16 cellular contexts compared by ENCODE assay signal in the genomic region with DNA sequence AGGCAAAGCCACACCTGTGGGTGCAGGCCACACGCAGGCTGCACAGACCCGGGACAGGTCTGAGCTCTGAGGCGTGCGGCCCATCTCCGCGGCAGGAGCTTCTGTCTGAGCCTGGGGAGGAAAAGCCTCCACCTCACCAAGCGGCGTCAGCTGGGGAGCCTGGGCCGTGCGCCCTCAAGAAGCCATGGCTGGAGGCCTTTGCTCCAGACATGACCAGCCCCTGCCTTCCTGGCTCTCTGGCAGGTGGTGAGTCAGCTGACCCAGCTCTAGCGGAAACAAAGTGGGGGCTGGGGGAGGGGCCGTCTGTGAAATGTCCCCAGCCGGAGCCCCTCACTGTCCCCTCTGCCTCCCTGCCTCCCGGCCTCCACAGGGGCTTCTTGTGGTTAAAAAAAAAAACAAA. TPM values are rescaled to one million over a fixed set of nuclear protein-coding genes. Genes with fewer than 3 reads are reported as not detected.
A peak's percentile ranks its signal among the peaks of the same experiment; 100 is the strongest.
DNase-seq lines count a peak whose midpoint lies in the region; ATAC-seq and TF ChIP-seq lines count a peak whose summit lies in the region.
"Had no signal": no experiment of that assay in that cellular context is flagged by ENCODE, and none has a peak within 500 bp of the region (broad histone marks: within the 10 kb centered on the region; RNA-seq: fewer than 3 reads in every experiment).

No MANE protein-coding gene starts in this region.

- H3K27me3 ChIP-seq in SJCRH30: no peaks in the 10 kb centered on the region
- H3K27me3 ChIP-seq in endodermal cell (ENCODE audit: control insufficient read depth, insufficient read depth, low read length, poor library complexity, severe bottlenecking): no peaks in the 10 kb centered on the region
- H3K27me3 ChIP-seq in trophoblast cell (ENCODE audit: insufficient read depth, low read length): no peaks in the 10 kb centered on the region
- H3K27me3 ChIP-seq in smooth muscle cell (ENCODE audit: low read depth): no peaks in the 10 kb centered on the region

- peak overlapping the region; percentile 31 for H4K91ac ChIP-seq in trophoblast cell (ENCODE audit: low read depth, low read length)

- H3K4me2 ChIP-seq in trophoblast cell (ENCODE audit: low read length) (no peak overlapping the region), smooth muscle cell (no peak overlapping the region)

- H3K18ac ChIP-seq in trophoblast cell (ENCODE audit: low read length): no peak overlapping the region

- no peak for ATAC-seq in HG02840 (IDR thresholded peaks at IDR 0.05; ENCODE audit: low FRiP score, unreplicated experiment)
- ATAC-seq: K562, Panc1, Right ventricle myocardium inferior had no signal

- H3K9me3 Mint-ChIP-seq in endodermal cell: peaks cover 2% of the 10 kb centered on the region
- H3K9me3 Mint-ChIP-seq in activated T-cell treated with anti-CD3 and anti-CD28 coated beads, Interleukin-2, amount 50 U/mL, for 24 hours: no peaks in the 10 kb centered on the region

- H3K4me3 Mint-ChIP-seq in endodermal cell: no peak overlapping the region
- H3K4me3 Mint-ChIP-seq in activated T-cell treated with anti-CD3 and anti-CD28 coated beads, Interleukin-2, amount 50 U/mL, for 24 hours: no peak overlapping the region

- H2BK5ac ChIP-seq in trophoblast cell (ENCODE audit: low read depth, low read length, poor library complexity): no peak overlapping the region

- H2AFZ ChIP-seq in trophoblast cell (ENCODE audit: insufficient read depth, low read length, poor library complexity): no peak overlapping the region
- no peak overlapping the region for H2AFZ ChIP-seq in smooth muscle cell (ENCODE audit: low read depth)
- H2AFZ ChIP-seq: GM23248 had no signal

- DNase-seq in COLO668 (lab: John Stamatoyannopoulos, UW; ENCODE audit: unreplicated experiment) (peak; percentile 47), SJCRH30 (peak; percentile 46 to 64), endodermal cell (no peak), trophoblast cell (no peak), smooth muscle cell (lab: John Stamatoyannopoulos, UW; ENCODE audit: unreplicated experiment) (no peak), glomerular visceral epithelial cell (ENCODE audit: extremely low spot score) (no peak)
- no peak for DNase-seq in activated T-cell treated with anti-CD3 and anti-CD28 coated beads, Interleukin-2, amount 50 U/mL, for 24 hours
- DNase-seq: DMS79, GM23248, NCI-H1048, NCI-H1694, NCI-H345 had no signal

- no peaks in the 10 kb centered on the region for H3K9me3 ChIP-seq in SJCRH30 (replicated peaks)
- no peaks in the 10 kb centered on the region for H3K9me3 ChIP-seq in endodermal cell (ENCODE audit: control insufficient read depth, low read length)
- peaks cover 4% of the 10 kb centered on the region for H3K9me3 ChIP-seq in trophoblast cell (ENCODE audit: insufficient read depth, low read depth, low read length)
- H3K9me3 ChIP-seq in smooth muscle cell (replicated peaks; ENCODE audit: low read depth): no peaks in the 10 kb centered on the region

- no peak overlapping the region for H3K14ac ChIP-seq in trophoblast cell (ENCODE audit: low read length)

- no peak overlapping the region for H2BK12ac ChIP-seq in trophoblast cell (ENCODE audit: low read length)

- no peak overlapping the region for H3K9ac ChIP-seq in endodermal cell (ENCODE audit: extremely low read depth, low read length, poor library complexity, severe bottlenecking)
- no peak overlapping the region for H3K9ac ChIP-seq in trophoblast cell (ENCODE audit: low read length)
- H3K9ac ChIP-seq in smooth muscle cell (ENCODE audit: low read depth): no peak overlapping the region
- H3K9ac ChIP-seq: GM23248 had no signal

- no peak overlapping the region for H2BK120ac ChIP-seq in trophoblast cell (ENCODE audit: insufficient read depth, low read length, poor library complexity)

- peaks cover 6% of the 10 kb centered on the region for H3K79me1 ChIP-seq in trophoblast cell (ENCODE audit: low read length)

- H4K8ac ChIP-seq in trophoblast cell (ENCODE audit: low read depth, low read length): no peak overlapping the region

- H3K36me3 ChIP-seq in SJCRH30: no peaks in the 10 kb centered on the region
- peaks cover 15% of the 10 kb centered on the region for H3K36me3 ChIP-seq in endodermal cell (ENCODE audit: control insufficient read depth, insufficient read depth, low read length)
- H3K36me3 ChIP-seq in trophoblast cell (ENCODE audit: control insufficient read depth in 1 of 2, insufficient read depth in 2 of 2, low read length in 2 of 2): peaks cover 4 to 13% of the 10 kb centered on the region in 2 experiments
- no peaks in the 10 kb centered on the region for H3K36me3 ChIP-seq in smooth muscle cell (ENCODE audit: low read depth)

- H3K4me1 Mint-ChIP-seq in endodermal cell: no peaks in the 10 kb centered on the region
- peaks cover 34% of the 10 kb centered on the region for H3K4me1 Mint-ChIP-seq in activated T-cell treated with anti-CD3 and anti-CD28 coated beads, Interleukin-2, amount 50 U/mL, for 24 hours (ENCODE audit: low read depth)

- H3F3A ChIP-seq in smooth muscle cell (ENCODE audit: low read depth): no peaks in the 10 kb centered on the region

- peaks cover 14% of the 10 kb centered on the region for H3K36me3 Mint-ChIP-seq in endodermal cell (ENCODE audit: low read depth)
- peaks cover 22% of the 10 kb centered on the region for H3K36me3 Mint-ChIP-seq in activated T-cell treated with anti-CD3 and anti-CD28 coated beads, Interleukin-2, amount 50 U/mL, for 24 hours (ENCODE audit: low read depth)

- peaks cover 89% of the 10 kb centered on the region for H4K20me1 ChIP-seq in smooth muscle cell (ENCODE audit: low read depth)

- H3K79me2 ChIP-seq in trophoblast cell (ENCODE audit: control insufficient read depth, insufficient read depth, low read length, poor library complexity) (peaks cover 3% of the 10 kb centered on the region), smooth muscle cell (ENCODE audit: low read depth) (no peaks in the 10 kb centered on the region)

- no peak overlapping the region for H4K12ac ChIP-seq in trophoblast cell (ENCODE audit: low read depth, low read length)

- peak overlapping the region; percentile 64 for H3K27ac ChIP-seq in SJCRH30
- peak overlapping the region; percentile 88 for H3K27ac ChIP-seq in endodermal cell (ENCODE audit: low read depth, low read length)
- peak overlapping the region; percentile 1 for H3K27ac ChIP-seq in trophoblast cell (ENCODE audit: low read depth, low read length)
- no peak overlapping the region for H3K27ac ChIP-seq in smooth muscle cell (ENCODE audit: low read depth)
- H3K27ac ChIP-seq: GM23248 had no signal

- H3K23ac ChIP-seq in trophoblast cell (ENCODE audit: low read length): no peak overlapping the region

- TF ChIP-seq CTCF in endodermal cell (conservative IDR thresholded peaks at IDR 0.05) (no peak), smooth muscle cell (IDR thresholded peaks at IDR 0.05; ENCODE audit: borderline replicate concordance, insufficient read depth, poor library complexity, severe bottlenecking) (no peak)

- H3K4me3 ChIP-seq in SJCRH30: peak overlapping the region; percentile 41
- H3K4me3 ChIP-seq in endodermal cell (ENCODE audit: low read length): no peak overlapping the region
- H3K4me3 ChIP-seq in trophoblast cell (ENCODE audit: low read depth, low read length): no peak overlapping the region
- H3K4me3 ChIP-seq in smooth muscle cell: no peak overlapping the region
- H3K4me3 ChIP-seq: GM23248, K562 had no signal

- no peak overlapping the region for H3K4ac ChIP-seq in trophoblast cell (ENCODE audit: low read depth, low read length)

- WGBS in endodermal cell (ENCODE audit: insufficient coverage in 1 of 2, insufficient read length in 1 of 2), 2 experiments: 91 to 92% methylated on average over 7 to 14 of the region's 14 CpGs
- no CpG with 5 or more reads among the region's 14 CpGs for WGBS in trophoblast cell (ENCODE audit: extremely low coverage, insufficient coverage, insufficient read length)
- WGBS in smooth muscle cell (ENCODE audit: low lambda C conversion rate): 78% methylated on average over 14 of the region's 14 CpGs

- no peaks in the 10 kb centered on the region for H3K27me3 Mint-ChIP-seq in endodermal cell (ENCODE audit: insufficient read depth)
- H3K27me3 Mint-ChIP-seq in activated T-cell treated with anti-CD3 and anti-CD28 coated beads, Interleukin-2, amount 50 U/mL, for 24 hours: no peaks in the 10 kb centered on the region

- H3K27ac Mint-ChIP-seq in endodermal cell: no peak overlapping the region
- no peak overlapping the region for H3K27ac Mint-ChIP-seq in activated T-cell treated with anti-CD3 and anti-CD28 coated beads, Interleukin-2, amount 50 U/mL, for 24 hours

- no peak overlapping the region for H2AK5ac ChIP-seq in trophoblast cell (ENCODE audit: low read length)

- peaks cover 12% of the 10 kb centered on the region; the same call in 1 of the 2 replicates for H3K4me1 ChIP-seq in SJCRH30
- H3K4me1 ChIP-seq in endodermal cell (ENCODE audit: control insufficient read depth, insufficient read depth, low read length): peaks cover 3% of the 10 kb centered on the region
- H3K4me1 ChIP-seq in trophoblast cell (ENCODE audit: control insufficient read depth in 1 of 2, insufficient read depth in 2 of 2, low read length in 2 of 2): peaks cover 28 to 31% of the 10 kb centered on the region in 2 experiments
- no peaks in the 10 kb centered on the region for H3K4me1 ChIP-seq in smooth muscle cell (ENCODE audit: low read depth)

RNA-seq across cellular contexts. Expression of a gene that starts 12.5 kb away (rescaled TPM):
- 0.15 TPM in 1 of 2 replicates, not detected in the other for total RNA-seq in SJCRH30 (2014; rRNA removed; shearing (Covaris generic))
- under 1 TPM; 0.35 to 0.51 TPM for total RNA-seq in endodermal cell
- 1.1 TPM for polyA plus RNA-seq in endodermal cell (2013, experiment 1 of 2)
- polyA plus RNA-seq in endodermal cell (2013, experiment 2 of 2): 0.91 TPM
- polyA plus RNA-seq in trophoblast cell (2013): 5.2 and 5.3 TPM in 2 replicates
- 0.67 and 1.3 TPM in 2 replicates for total RNA-seq in smooth muscle cell
- 2.3 and 4.0 TPM in 2 replicates for polyA plus RNA-seq in smooth muscle cell

RNA-seq across cellular contexts. Expression of a gene that starts 56.0 kb away (rescaled TPM):
- 0.93 and 2.1 TPM in 2 replicates for total RNA-seq in SJCRH30 (2014; rRNA removed; shearing (Covaris generic))
- total RNA-seq in endodermal cell (under 1 TPM; 0.66 to 0.75 TPM), smooth muscle cell (1.8 and 3.6 TPM in 2 replicates)
- polyA plus RNA-seq in endodermal cell (2013, experiment 1 of 2): 1.1 TPM
- 1.7 TPM for polyA plus RNA-seq in endodermal cell (2013, experiment 2 of 2)
- polyA plus RNA-seq in trophoblast cell (2013): 5.6 and 6.0 TPM in 2 replicates
- polyA plus RNA-seq in smooth muscle cell: 2.2 and 3.8 TPM in 2 replicates

RNA-seq across cellular contexts. Expression of a gene that starts 59.6 kb away (rescaled TPM):
- 5.1 and 6.3 TPM in 2 replicates for total RNA-seq in SJCRH30 (2014; rRNA removed; shearing (Covaris generic))
- total RNA-seq in endodermal cell (10 to 100 TPM; 14.9 to 17.1 TPM), smooth muscle cell (16.2 and 21.1 TPM in 2 replicates)
- 24.1 TPM for polyA plus RNA-seq in endodermal cell (2013, experiment 1 of 2)
- 25.0 TPM for polyA plus RNA-seq in endodermal cell (2013, experiment 2 of 2)
- polyA plus RNA-seq in trophoblast cell (2013): 24.2 and 26.7 TPM in 2 replicates
- polyA plus RNA-seq in smooth muscle cell: 29.9 and 34.2 TPM in 2 replicates

Comparison
In these comparisons a context has a peak if more than half of its experiments do, and no peak if none do; other contexts are left out.
1. DNase-seq: peak in COLO668 (single experiment) and SJCRH30 (2 of 2); none in endodermal cell (single experiment), trophoblast cell (0 of 2), activated T-cell treated with anti-CD3 and anti-CD28 coated beads, Interleukin-2, amount 50 U/mL, for 24 hours (single experiment), smooth muscle cell (single experiment) and glomerular visceral epithelial cell (single experiment).